Comparison of ENCODE assay signal across 7 cellular contexts in genomic region chr2:201536046-201536445, GRCh38.
"Had no signal": no experiment of that assay in that cellular context is flagged by ENCODE, and none has a peak within 500 bp of the region (broad histone marks: within the 10 kb centered on the region; RNA-seq: fewer than 3 reads in every experiment).

No MANE protein-coding gene starts in this region.

- H3K4me3 ChIP-seq: GM23248 had no signal

- H3K27ac Mint-ChIP-seq: H9 had no signal

- H3K4me1 Mint-ChIP-seq: H9 had no signal

- DNase-seq: GM23248, GOT3, H9, HCEC 1CT, IMR-90 had no signal

- H3K4me3 Mint-ChIP-seq: H9 had no signal

- FAIRE-seq: H54, HTR-8/SVneo had no signal
